ENCODE assay signal across 20 cellular contexts in genomic region chr6:31126416-31127175, GRCh38. TPM values are rescaled to one million over a fixed set of nuclear protein-coding genes. Genes with fewer than 3 reads are reported as not detected.
A peak's percentile ranks its signal among the peaks of the same experiment; 100 is the strongest.
DNase-seq lines count a peak whose midpoint lies in the region; FAIRE-seq and TF ChIP-seq lines count a peak whose summit lies in the region.
"Had no signal": no experiment of that assay in that cellular context is flagged by ENCODE, and none has a peak within 500 bp of the region (broad histone marks: within the 10 kb centered on the region; RNA-seq: fewer than 3 reads in every experiment).

No MANE protein-coding gene starts in this region.

- H3K4me3 ChIP-seq in right atrium auricular region = no peak overlapping the region
- H3K4me3 ChIP-seq in small intestine (ENCODE audit: low read depth in 1 of 2, low read length in 2 of 2) = no peak overlapping the region
- H3K4me3 ChIP-seq: spleen, tibial nerve had no signal

- no peak overlapping the region for H3K4me3 Mint-ChIP-seq in MCF 10A (ENCODE audit: unreplicated experiment)
- H3K4me3 Mint-ChIP-seq in activated CD4-positive, alpha-beta T cell treated with anti-CD3 and anti-CD28 coated beads, Interleukin-2, amount 10 ng/mL, durations not matched to agents 24 days and 14 days = no peak overlapping the region
- H3K4me3 Mint-ChIP-seq: activated CD8-positive, alpha-beta T cell treated with anti-CD3 and anti-CD28 coated beads for 36 hours; activated naive CD8-positive, alpha-beta T cell treated with anti-CD3 and anti-CD28 coated beads for 36 hours had no signal

- H3K9me3 Mint-ChIP-seq in MCF 10A (ENCODE audit: unreplicated experiment) = no peaks in the 10 kb centered on the region
- no peaks in the 10 kb centered on the region for H3K9me3 Mint-ChIP-seq in activated CD4-positive, alpha-beta T cell treated with anti-CD3 and anti-CD28 coated beads, Interleukin-2, amount 10 ng/mL, durations not matched to agents 24 days and 14 days
- H3K9me3 Mint-ChIP-seq: activated CD8-positive, alpha-beta T cell treated with anti-CD3 and anti-CD28 coated beads for 36 hours; activated naive CD8-positive, alpha-beta T cell treated with anti-CD3 and anti-CD28 coated beads for 36 hours had no signal

- H3K4me1 ChIP-seq in right atrium auricular region = peaks cover 0 to 37% of the 10 kb centered on the region in 2 donors
- peaks cover 0 to 4% of the 10 kb centered on the region in 2 donors for H3K4me1 ChIP-seq in small intestine (ENCODE audit: control insufficient read depth in 2 of 2, insufficient read depth in 1 of 2, low read depth in 1 of 2, low read length in 1 of 2)
- H3K4me1 ChIP-seq: BE2C had no signal

- peak overlapping the region; percentile 55 for H3K27ac Mint-ChIP-seq in MCF 10A (ENCODE audit: low read depth, unreplicated experiment)
- no peak overlapping the region for H3K27ac Mint-ChIP-seq in activated CD4-positive, alpha-beta T cell treated with anti-CD3 and anti-CD28 coated beads, Interleukin-2, amount 10 ng/mL, durations not matched to agents 24 days and 14 days
- H3K27ac Mint-ChIP-seq: activated CD8-positive, alpha-beta T cell treated with anti-CD3 and anti-CD28 coated beads for 36 hours; activated naive CD8-positive, alpha-beta T cell treated with anti-CD3 and anti-CD28 coated beads for 36 hours had no signal

- CTCF ChIA-PET in MCF 10A (lab: Yijun Ruan, JAX) = interaction anchor here (0.6 to 4.5 kb wide), 13 partner anchors 9 to 317 kb away, joined by 3 to 43 read pairs (median 4); partner anchors contain the start of gene PSORS1C1

- WGBS in small intestine, 3 donors = 27 to 47% (median 38%) methylated on average over 15 of the region's 15 CpGs

- intact Hi-C loops in MCF 10A (cut with micrococcal nuclease) = loop anchor here (5.0 kb wide), 1 partner anchor 39 kb away; no protein-coding TSS in a partner anchor
- intact Hi-C loops in activated CD4-positive, alpha-beta T cell treated with anti-CD3 and anti-CD28 coated beads, Interleukin-2, amount 10 ng/mL, durations not matched to agents 24 days and 14 days (cut with micrococcal nuclease) = no loop called here

- H3K9me3 ChIP-seq in right atrium auricular region (no peaks in the 10 kb centered on the region), small intestine (ENCODE audit: control insufficient read depth, low read depth) (no peaks in the 10 kb centered on the region)
- H3K9me3 ChIP-seq: BE2C, spleen, tibial nerve had no signal

- FAIRE-seq in small intestine (lab: Jason Lieb, UNC) = no peak
- FAIRE-seq: G401.6, GM12891 had no signal

- H3K27me3 Mint-ChIP-seq in MCF 10A (ENCODE audit: insufficient read depth, unreplicated experiment) = no peaks in the 10 kb centered on the region
- peaks cover 19% of the 10 kb centered on the region for H3K27me3 Mint-ChIP-seq in activated CD4-positive, alpha-beta T cell treated with anti-CD3 and anti-CD28 coated beads, Interleukin-2, amount 10 ng/mL, durations not matched to agents 24 days and 14 days

- no TSS peak for BruUV-seq in MCF 10A (replicated peaks; lab: Mats Ljungman, UMichigan)

- no peak for TF ChIP-seq CTCF in MCF 10A (IDR thresholded peaks at IDR 0.05; ENCODE audit: unreplicated experiment)
- TF ChIP-seq CTCF in right atrium auricular region (IDR thresholded peaks at IDR 0.05) = no peak

- H3K4me1 Mint-ChIP-seq in MCF 10A (ENCODE audit: insufficient read depth, unreplicated experiment) = peaks cover 47% of the 10 kb centered on the region
- peaks cover 6% of the 10 kb centered on the region for H3K4me1 Mint-ChIP-seq in activated CD4-positive, alpha-beta T cell treated with anti-CD3 and anti-CD28 coated beads, Interleukin-2, amount 10 ng/mL, durations not matched to agents 24 days and 14 days

- DNase-seq in NCI-H146 treated with DMSO at 0.1 percent for 48 hours (lab: John Stamatoyannopoulos, UW; ENCODE audit: unreplicated experiment) (peak; percentile 8), MCF 10A (ENCODE audit: unreplicated experiment) (no peak), right atrium auricular region (ENCODE audit: low spot score) (no peak), small intestine (peak; percentile 60), DMS79 treated with DMSO at 0.1 percent for 48 hours (lab: John Stamatoyannopoulos, UW) (no peak), NCI-H1436 treated with DMSO at 0.1 percent for 48 hours (lab: John Stamatoyannopoulos, UW) (no peak), LoVo (ENCODE audit: low spot score) (no peak)
- no peak for DNase-seq in activated CD4-positive, alpha-beta T cell treated with anti-CD3 and anti-CD28 coated beads, Interleukin-2, amount 10 ng/mL, durations not matched to agents 24 days and 14 days
- DNase-seq: activated CD8-positive, alpha-beta T cell treated with anti-CD3 and anti-CD28 coated beads for 36 hours; activated naive CD8-positive, alpha-beta T cell treated with anti-CD3 and anti-CD28 coated beads for 36 hours; activated T-cell treated with anti-CD3 and anti-CD28 coated beads, Interleukin-2, amount 50 U/mL, for 48 hours; BE2C; KBM-7; NCI-H1048; spleen; WERI-Rb-1 had no signal

- H3K27ac ChIP-seq in right atrium auricular region = peak overlapping the region; percentile 55 to 83
- peak overlapping the region in 1 of 2 donors; percentile 78 for H3K27ac ChIP-seq in small intestine (ENCODE audit: low read depth in 1 of 2, low read length in 1 of 2)
- H3K27ac ChIP-seq: brain microvascular endothelial cell, spleen, tibial nerve, WERI-Rb-1 had no signal

- H3K27me3 ChIP-seq in right atrium auricular region (no peaks in the 10 kb centered on the region), small intestine (ENCODE audit: control insufficient read depth in 2 of 2, insufficient read depth in 2 of 2, low read length in 2 of 2) (no peaks in the 10 kb centered on the region)
- H3K27me3 ChIP-seq: tibial nerve had no signal

- H3K36me3 ChIP-seq in right atrium auricular region (no peaks in the 10 kb centered on the region), small intestine (ENCODE audit: control insufficient read depth in 2 of 2, insufficient read depth in 2 of 2, low read length in 2 of 2) (no peaks in the 10 kb centered on the region)
- H3K36me3 ChIP-seq: BE2C, brain microvascular endothelial cell, spleen, tibial nerve, WERI-Rb-1 had no signal

- peaks cover 18% of the 10 kb centered on the region for H3K36me3 Mint-ChIP-seq in MCF 10A (ENCODE audit: insufficient read depth, unreplicated experiment)
- H3K36me3 Mint-ChIP-seq in activated CD4-positive, alpha-beta T cell treated with anti-CD3 and anti-CD28 coated beads, Interleukin-2, amount 10 ng/mL, durations not matched to agents 24 days and 14 days (ENCODE audit: low read depth) = no peaks in the 10 kb centered on the region
- H3K36me3 Mint-ChIP-seq: activated naive CD8-positive, alpha-beta T cell treated with anti-CD3 and anti-CD28 coated beads for 36 hours had no signal

- POLR2A ChIA-PET in MCF 10A (lab: Yijun Ruan, JAX) = interaction anchor here (0.7 to 5.1 kb wide), 6 partner anchors 11 to 801 kb away, joined by 3 to 60 read pairs (median 4); partner anchors contain the start of genes IER3 and PSORS1C1

RNA-seq across cellular contexts. Expression of gene CDSN, which starts 6.3 kb away (rescaled TPM):
- total RNA-seq in MCF 10A (2022) (0.16 TPM in 1 of 2 replicates, not detected in the other), right atrium auricular region (not detected)
- under 1 TPM in 1 of 3 donors, not detected in 2; 0.07 TPM for polyA plus RNA-seq in small intestine
- total RNA-seq in activated CD4-positive, alpha-beta T cell treated with anti-CD3 and anti-CD28 coated beads, Interleukin-2, amount 10 ng/mL, durations not matched to agents 24 days and 14 days = not detected in 2 replicates
- total RNA-seq: activated CD8-positive, alpha-beta T cell treated with anti-CD3 and anti-CD28 coated beads for 36 hours; activated naive CD8-positive, alpha-beta T cell treated with anti-CD3 and anti-CD28 coated beads for 36 hours; spleen; tibial nerve had no signal
- polyA plus RNA-seq: spleen had no signal

RNA-seq across cellular contexts. Expression of gene PSORS1C1, which starts 12.0 kb away (rescaled TPM):
- total RNA-seq in MCF 10A (2022) = 7.7 and 11.7 TPM in 2 replicates
- total RNA-seq in right atrium auricular region = 1 to 10 TPM in 1 of 2 donors, under 1 TPM in 1; 0.33 to 1.5 TPM
- polyA plus RNA-seq in small intestine = 10 to 100 TPM in 2 of 3 donors, 1 to 10 TPM in 1; 7.8 to 40.5 (median 31.3) TPM
- not detected in 2 replicates for total RNA-seq in activated CD4-positive, alpha-beta T cell treated with anti-CD3 and anti-CD28 coated beads, Interleukin-2, amount 10 ng/mL, durations not matched to agents 24 days and 14 days
- total RNA-seq: activated CD8-positive, alpha-beta T cell treated with anti-CD3 and anti-CD28 coated beads for 36 hours had no signal

RNA-seq across cellular contexts. Expression of gene PSORS1C2, which starts 12.3 kb away (rescaled TPM):
- total RNA-seq in MCF 10A (2022) (not detected in 2 replicates), right atrium auricular region (not detected)
- not detected for polyA plus RNA-seq in small intestine
- total RNA-seq in activated CD4-positive, alpha-beta T cell treated with anti-CD3 and anti-CD28 coated beads, Interleukin-2, amount 10 ng/mL, durations not matched to agents 24 days and 14 days = not detected in 2 replicates
- total RNA-seq: activated CD8-positive, alpha-beta T cell treated with anti-CD3 and anti-CD28 coated beads for 36 hours; activated naive CD8-positive, alpha-beta T cell treated with anti-CD3 and anti-CD28 coated beads for 36 hours; spleen; tibial nerve had no signal
- polyA plus RNA-seq: spleen had no signal

RNA-seq across cellular contexts. Expression of gene C6orf15, which starts 14.2 kb away (rescaled TPM):
- not detected in 2 replicates for total RNA-seq in MCF 10A (2022)
- not detected for total RNA-seq in right atrium auricular region
- not detected for polyA plus RNA-seq in small intestine
- total RNA-seq in activated CD4-positive, alpha-beta T cell treated with anti-CD3 and anti-CD28 coated beads, Interleukin-2, amount 10 ng/mL, durations not matched to agents 24 days and 14 days = not detected in 2 replicates
- total RNA-seq: activated CD8-positive, alpha-beta T cell treated with anti-CD3 and anti-CD28 coated beads for 36 hours; activated naive CD8-positive, alpha-beta T cell treated with anti-CD3 and anti-CD28 coated beads for 36 hours; spleen; tibial nerve had no signal
- polyA plus RNA-seq: spleen had no signal

RNA-seq across cellular contexts. Expression of gene CCHCR1, which starts 31.0 kb away (rescaled TPM):
- total RNA-seq in MCF 10A (2022) (18.4 and 21.4 TPM in 2 replicates), right atrium auricular region (1 to 10 TPM; 7.6 to 9.1 TPM)
- polyA plus RNA-seq in small intestine = 10 to 100 TPM; 13.2 to 29.0 (median 15.0) TPM
- 51.5 and 52.7 TPM in 2 replicates for total RNA-seq in activated CD4-positive, alpha-beta T cell treated with anti-CD3 and anti-CD28 coated beads, Interleukin-2, amount 10 ng/mL, durations not matched to agents 24 days and 14 days

Comparison
In these comparisons a context has a peak if more than half of its experiments do, and no peak if none do; other contexts are left out.
1. DNase-seq: peak in NCI-H146 treated with DMSO at 0.1 percent for 48 hours (single experiment) and small intestine (single experiment); none in MCF 10A (single experiment), right atrium auricular region (single experiment), DMS79 treated with DMSO at 0.1 percent for 48 hours (single experiment), activated CD4-positive, alpha-beta T cell treated with anti-CD3 and anti-CD28 coated beads, Interleukin-2, amount 10 ng/mL, durations not matched to agents 24 days and 14 days (single experiment), NCI-H1436 treated with DMSO at 0.1 percent for 48 hours (single experiment) and LoVo (single experiment).